In the genomic region with DNA sequence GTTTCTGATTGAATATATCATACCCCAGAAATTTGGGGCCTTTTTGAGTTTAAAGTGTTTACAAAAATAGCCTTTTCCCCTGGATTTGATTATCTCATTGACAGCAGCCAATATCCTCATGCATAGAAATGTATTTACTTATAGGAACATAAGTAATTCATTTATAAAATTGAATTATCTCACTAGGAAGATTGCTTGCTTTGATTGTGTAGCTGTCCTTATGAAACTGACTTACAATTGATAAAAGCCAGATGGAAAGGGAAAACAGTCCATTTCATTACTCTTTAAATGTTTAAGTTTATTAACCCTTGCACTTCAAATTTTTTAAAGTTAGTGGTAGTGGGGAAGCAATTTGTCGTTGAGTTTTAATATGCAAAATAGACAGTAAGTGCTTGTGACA, we compare ENCODE assay signal across 29 cellular contexts.
"Had no signal": no experiment of that assay in that cellular context is flagged by ENCODE, and none has a peak within 500 bp of the region (broad histone marks: within the 10 kb centered on the region; RNA-seq: fewer than 3 reads in every experiment).

No MANE protein-coding gene starts in this region.

- H3K36me3 ChIP-seq: stomach, suprapubic skin, thoracic aorta, thyroid gland, tibial artery, tibial nerve, transverse colon, upper lobe of left lung, upper lobe of right lung, uterus, vagina had no signal

- H3K9me3 ChIP-seq: stomach, suprapubic skin, testis, thoracic aorta, thyroid gland, tibial artery, tibial nerve, transverse colon, upper lobe of left lung, upper lobe of right lung, uterus, vagina had no signal

- H3K4me1 Mint-ChIP-seq: stimulated activated effector memory CD8-positive, alpha-beta T cell treated with anti-CD3 and anti-CD28 coated beads, Interleukin-12 subunit alpha, Interleukin-12 subunit beta, amount 100 ng/mL, for 72 hours; stimulated activated memory B cell treated with anti-CD40 and anti-IgM and Interleukin-4, amounts not matched to agents 10 μg/mL and 1 μg/mL and 100 μg/mL, for 72 hours; stimulated activated naive B cell treated with anti-CD40 and anti-IgM and Interleukin-4, amounts not matched to agents 10 μg/mL and 1 μg/mL and 100 μg/mL, for 72 hours; stimulated activated naive CD8-positive, alpha-beta T cell treated with anti-CD3 and anti-CD28 coated beads, Interleukin-15, amount 100 ng/mL, for 72 hours had no signal

- H3K4me3 Mint-ChIP-seq: stimulated activated effector memory CD8-positive, alpha-beta T cell treated with anti-CD3 and anti-CD28 coated beads, Interleukin-12 subunit alpha, Interleukin-12 subunit beta, amount 100 ng/mL, for 72 hours; stimulated activated memory B cell treated with anti-CD40 and anti-IgM and Interleukin-4, amounts not matched to agents 10 μg/mL and 1 μg/mL and 100 μg/mL, for 72 hours; stimulated activated naive B cell treated with anti-CD40 and anti-IgM and Interleukin-4, amounts not matched to agents 10 μg/mL and 1 μg/mL and 100 μg/mL, for 72 hours; stimulated activated naive CD8-positive, alpha-beta T cell treated with anti-CD3 and anti-CD28 coated beads, Interleukin-15, amount 100 ng/mL, for 72 hours; stimulated activated naive CD8-positive, alpha-beta T cell treated with anti-CD3 and anti-CD28 coated beads, Interleukin-15, Interleukin-2, amounts not matched to agents 100 ng/mL and 50 ng/mL, for 24 hours; type B pancreatic cell had no signal

- H3K27me3 ChIP-seq: stomach, suprapubic skin, testis, thyroid gland, tibial artery, tibial nerve, transverse colon, upper lobe of left lung, upper lobe of right lung, uterus, vagina had no signal

- H3K27me3 Mint-ChIP-seq: stimulated activated memory B cell treated with anti-CD40 and anti-IgM and Interleukin-4, amounts not matched to agents 10 μg/mL and 1 μg/mL and 100 μg/mL, for 72 hours; stimulated activated naive B cell treated with anti-CD40 and anti-IgM and Interleukin-4, amounts not matched to agents 10 μg/mL and 1 μg/mL and 100 μg/mL, for 72 hours; stimulated activated naive CD8-positive, alpha-beta T cell treated with anti-CD3 and anti-CD28 coated beads, Interleukin-15, amount 100 ng/mL, for 72 hours; stimulated activated naive CD8-positive, alpha-beta T cell treated with anti-CD3 and anti-CD28 coated beads, Interleukin-15, Interleukin-2, amounts not matched to agents 100 ng/mL and 50 ng/mL, for 24 hours; type B pancreatic cell had no signal

- DNase-seq: stimulated activated CD4-positive, alpha-beta T cell treated with anti-CD3 and anti-CD28 coated beads, Interleukin-2, amount 100 ng/mL, for 48 hours; stimulated activated CD4-positive, alpha-beta T cell treated with anti-CD3 and anti-CD28 coated beads, Interleukin-4, amount 100 ng/mL, for 1 hour; stimulated activated CD4-positive, alpha-beta T cell treated with anti-CD3 and anti-CD28 coated beads, Interleukin-4, amount 100 ng/mL, for 24 hours; stimulated activated CD4-positive, alpha-beta T cell treated with anti-CD3 and anti-CD28 coated beads, Interleukin-4, amount 100 ng/mL, for 4 hours; stimulated activated CD8-positive, alpha-beta memory T cell treated with anti-CD3 and anti-CD28 coated beads, Interleukin-4, amount 100 ng/mL, for 48 hours; stimulated activated naive B cell treated with anti-CD40 and anti-IgM and Interleukin-4, amounts not matched to agents 10 μg/mL and 1 μg/mL and 100 μg/mL, for 72 hours; stimulated activated naive CD4-positive, alpha-beta T cell; stimulated activated naive CD4-positive, alpha-beta T cell treated with Interleukin-2 at 50 U/mL for 16 hours; stimulated activated naive CD8-positive, alpha-beta T cell treated with anti-CD3 and anti-CD28 coated beads, Interleukin-15, amount 100 ng/mL, for 72 hours; stimulated activated naive CD8-positive, alpha-beta T cell treated with anti-CD3 and anti-CD28 coated beads, Interleukin-15, Interleukin-2, amounts not matched to agents 100 U/mL and 50 U/mL, for 24 hours; stomach; substantia nigra; testis; thyroid gland; tibial artery; transverse colon; trophoblast cell; upper lobe of left lung; upper lobe of right lung; uterus had no signal

- H3K36me3 Mint-ChIP-seq: stimulated activated effector memory CD8-positive, alpha-beta T cell treated with anti-CD3 and anti-CD28 coated beads, Interleukin-12 subunit alpha, Interleukin-12 subunit beta, amount 100 ng/mL, for 72 hours; stimulated activated memory B cell treated with anti-CD40 and anti-IgM and Interleukin-4, amounts not matched to agents 10 μg/mL and 1 μg/mL and 100 μg/mL, for 72 hours; stimulated activated naive B cell treated with anti-CD40 and anti-IgM and Interleukin-4, amounts not matched to agents 10 μg/mL and 1 μg/mL and 100 μg/mL, for 72 hours; type B pancreatic cell had no signal

- ATAC-seq: stimulated activated effector memory CD8-positive, alpha-beta T cell treated with anti-CD3 and anti-CD28 coated beads, Interleukin-12 subunit alpha, Interleukin-12 subunit beta, amount 100 ng/mL, for 72 hours; stimulated activated memory B cell treated with anti-CD40 and anti-IgM and Interleukin-4, amounts not matched to agents 10 μg/mL and 1 μg/mL and 100 μg/mL, for 72 hours; stimulated activated naive B cell treated with anti-CD40 and anti-IgM and Interleukin-4, amounts not matched to agents 10 μg/mL and 1 μg/mL and 100 μg/mL, for 72 hours; stimulated activated naive CD8-positive, alpha-beta T cell treated with anti-CD3 and anti-CD28 coated beads, Interleukin-15, amount 100 ng/mL, for 72 hours; stimulated activated naive CD8-positive, alpha-beta T cell treated with anti-CD3 and anti-CD28 coated beads, Interleukin-15, Interleukin-2, amounts not matched to agents 100 U/mL and 50 U/mL, for 24 hours; upper lobe of right lung had no signal

- H3K9me3 Mint-ChIP-seq: stimulated activated effector memory CD8-positive, alpha-beta T cell treated with anti-CD3 and anti-CD28 coated beads, Interleukin-12 subunit alpha, Interleukin-12 subunit beta, amount 100 ng/mL, for 72 hours; stimulated activated memory B cell treated with anti-CD40 and anti-IgM and Interleukin-4, amounts not matched to agents 10 μg/mL and 1 μg/mL and 100 μg/mL, for 72 hours; stimulated activated naive B cell treated with anti-CD40 and anti-IgM and Interleukin-4, amounts not matched to agents 10 μg/mL and 1 μg/mL and 100 μg/mL, for 72 hours; stimulated activated naive CD8-positive, alpha-beta T cell treated with anti-CD3 and anti-CD28 coated beads, Interleukin-15, amount 100 ng/mL, for 72 hours; stimulated activated naive CD8-positive, alpha-beta T cell treated with anti-CD3 and anti-CD28 coated beads, Interleukin-15, Interleukin-2, amounts not matched to agents 100 ng/mL and 50 ng/mL, for 24 hours; type B pancreatic cell had no signal

- H3K4me3 ChIP-seq: stomach, suprapubic skin, testis, thoracic aorta, thyroid gland, tibial artery, tibial nerve, transverse colon, upper lobe of left lung, upper lobe of right lung, uterus, vagina had no signal

- FAIRE-seq: urothelium cell line had no signal

- H3K4me1 ChIP-seq: stomach, suprapubic skin, testis, thyroid gland, tibial artery, tibial nerve, transverse colon, upper lobe of left lung, upper lobe of right lung, uterus, vagina had no signal

- H3K27ac ChIP-seq: stomach, suprapubic skin, testis, thoracic aorta, thyroid gland, tibial artery, tibial nerve, transverse colon, upper lobe of left lung, upper lobe of right lung, uterus, vagina had no signal

- H3K27ac Mint-ChIP-seq: stimulated activated effector memory CD8-positive, alpha-beta T cell treated with anti-CD3 and anti-CD28 coated beads, Interleukin-12 subunit alpha, Interleukin-12 subunit beta, amount 100 ng/mL, for 72 hours; stimulated activated memory B cell treated with anti-CD40 and anti-IgM and Interleukin-4, amounts not matched to agents 10 μg/mL and 1 μg/mL and 100 μg/mL, for 72 hours; stimulated activated naive B cell treated with anti-CD40 and anti-IgM and Interleukin-4, amounts not matched to agents 10 μg/mL and 1 μg/mL and 100 μg/mL, for 72 hours; stimulated activated naive CD8-positive, alpha-beta T cell treated with anti-CD3 and anti-CD28 coated beads, Interleukin-15, amount 100 ng/mL, for 72 hours; stimulated activated naive CD8-positive, alpha-beta T cell treated with anti-CD3 and anti-CD28 coated beads, Interleukin-15, Interleukin-2, amounts not matched to agents 100 ng/mL and 50 ng/mL, for 24 hours; type B pancreatic cell had no signal
